22 cellular contexts compared by ENCODE assay signal in genomic region chr3:16390581-16390980, GRCh38.
"Had no signal": no experiment of that assay in that cellular context is flagged by ENCODE, and none has a peak within 500 bp of the region (broad histone marks: within the 10 kb centered on the region; RNA-seq: fewer than 3 reads in every experiment).

No MANE protein-coding gene starts in this region.

- DNase-seq: activated CD4-positive, alpha-beta T cell treated with anti-CD3 and anti-CD28 coated beads for 1 hour; activated naive CD4-positive, alpha-beta T cell treated with Interleukin-2 at 50 U/mL for 16 hours; activated naive CD8-positive, alpha-beta T cell treated with anti-CD3 and anti-CD28 coated beads for 36 hours; activated T-cell treated with anti-CD3 and anti-CD28 coated beads, Interleukin-2, amount 50 U/mL, for 1 hour; colonic mucosa; dorsolateral prefrontal cortex; foreskin keratinocyte; kidney; naive B cell; retina; sigmoid colon; stimulated activated CD4-positive, alpha-beta T cell treated with anti-CD3 and anti-CD28 coated beads, Interleukin-2, amount 100 ng/mL, for 48 hours; stimulated activated CD8-positive, alpha-beta memory T cell treated with anti-CD3 and anti-CD28 coated beads, Interleukin-4, amount 100 ng/mL, for 48 hours; stimulated activated naive CD4-positive, alpha-beta T cell; T-cell; upper lobe of right lung had no signal

- ATAC-seq: foreskin keratinocyte, left lobe of liver, T-cell, upper lobe of right lung had no signal

- H3K36me3 ChIP-seq: colonic mucosa, neural progenitor cell, sigmoid colon, upper lobe of right lung had no signal

- H3K27me3 ChIP-seq: colonic mucosa, dorsolateral prefrontal cortex, foreskin keratinocyte, neural progenitor cell, sigmoid colon, upper lobe of right lung had no signal

- H3K9me3 ChIP-seq: colonic mucosa, sigmoid colon, upper lobe of right lung had no signal

- H3K9me3 Mint-ChIP-seq: naive B cell, neural progenitor cell, T-cell had no signal

- H3K27ac ChIP-seq: colonic mucosa, foreskin keratinocyte, neural progenitor cell, upper lobe of right lung had no signal

- H2AFZ ChIP-seq: neural progenitor cell had no signal

- H3K9ac ChIP-seq: neural progenitor cell had no signal

- H3K27ac Mint-ChIP-seq: neural progenitor cell; progenitor cell of endocrine pancreas; T-cell; T-helper 2 cell treated with Interferon-gamma antibody and Interleukin-4, amounts not matched to agents 5 μg/mL and 100 μg/mL, for 36 hours had no signal

- H3K36me3 Mint-ChIP-seq: neural progenitor cell had no signal

- H3K4me2 ChIP-seq: neural progenitor cell, smooth muscle cell had no signal

- H3K4me3 ChIP-seq: colonic mucosa, dorsolateral prefrontal cortex, lung, neural progenitor cell, sigmoid colon, smooth muscle cell, upper lobe of right lung had no signal

- H3K4me1 ChIP-seq: colonic mucosa, neural progenitor cell had no signal

- H3K27me3 Mint-ChIP-seq: activated naive CD8-positive, alpha-beta T cell treated with anti-CD3 and anti-CD28 coated beads for 36 hours; naive B cell; T-cell had no signal

- H3K4me3 Mint-ChIP-seq: activated naive CD8-positive, alpha-beta T cell treated with anti-CD3 and anti-CD28 coated beads for 36 hours; neural progenitor cell; T-cell; T-helper 2 cell treated with Interferon-gamma antibody and Interleukin-4, amounts not matched to agents 5 μg/mL and 100 μg/mL, for 36 hours had no signal
